19 cellular contexts compared by ENCODE assay signal in the genomic region with DNA sequence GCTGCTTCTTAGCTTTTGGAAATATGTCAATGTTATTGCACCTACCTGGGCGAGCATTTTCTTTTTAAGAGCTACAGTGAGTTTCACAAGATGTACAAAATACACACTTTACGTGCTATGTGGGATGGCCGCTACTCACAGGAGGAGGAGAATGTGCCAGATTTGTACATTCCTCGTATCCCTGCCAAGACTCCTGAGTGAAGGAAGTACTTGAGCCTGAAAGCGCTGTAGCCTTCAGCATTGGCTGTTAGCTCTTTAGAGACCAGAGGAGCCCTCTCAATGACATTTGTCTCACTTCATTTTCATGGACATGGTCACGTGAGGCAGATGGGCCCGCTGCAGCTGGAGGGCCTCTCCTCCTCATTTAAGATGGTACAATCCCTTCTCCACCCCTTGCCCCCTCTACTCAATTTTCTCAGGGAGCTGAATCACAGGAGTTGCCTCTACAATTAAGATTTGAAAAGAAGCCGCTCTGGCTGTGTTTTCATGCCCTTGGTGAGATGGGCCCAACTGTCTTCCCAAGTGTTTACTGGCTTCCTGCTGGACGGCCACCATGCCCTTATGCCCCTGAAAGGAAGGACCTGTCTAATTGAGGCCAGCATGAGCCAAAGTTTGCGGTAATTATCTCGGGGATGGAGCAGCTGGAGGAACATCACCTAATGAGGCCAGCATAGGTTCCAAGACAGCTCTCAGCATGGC.
DNase-seq lines count a peak whose midpoint lies in the region; ATAC-seq and TF ChIP-seq lines count a peak whose summit lies in the region.
"Had no signal": no experiment of that assay in that cellular context is flagged by ENCODE, and none has a peak within 500 bp of the region (broad histone marks: within the 10 kb centered on the region; RNA-seq: fewer than 3 reads in every experiment).

No MANE protein-coding gene starts in this region.

- H3K9me3 ChIP-seq in esophagus muscularis mucosa (no peaks in the 10 kb centered on the region), WERI-Rb-1 (ENCODE audit: severe bottlenecking) (no peaks in the 10 kb centered on the region)
- H3K9me3 ChIP-seq: A549 had no signal

- no peaks in the 10 kb centered on the region for H3K9me3 Mint-ChIP-seq in activated T-cell treated with anti-CD3 and anti-CD28 coated beads, Interleukin-2, amount 50 U/mL, for 72 hours
- H3K9me3 Mint-ChIP-seq: activated T-helper 1 cell treated with anti-CD3 and anti-CD28 coated beads, Interleukin-12 subunit alpha, Interleukin-12 subunit beta, Interleukin-2, Interleukin-4 antibody, amounts not matched to agents 30 ng/mL and 10 ng/mL and 1 ng/mL, durations not matched to agents 14 hours and 24 hours and 36 hours; mesothelial cell of epicardium; type B pancreatic cell had no signal

- peaks cover 15 to 31% (median 29%) of the 10 kb centered on the region in 4 donors for H3K4me1 ChIP-seq in esophagus muscularis mucosa
- H3K4me1 ChIP-seq: A549 had no signal

- no peak for TF ChIP-seq EP300 in esophagus muscularis mucosa (IDR thresholded peaks at IDR 0.05)

- H3K27ac ChIP-seq in esophagus muscularis mucosa (replicated peaks in 1 of 4) (peak overlapping the region; percentile 21 to 69 (median 44)), WERI-Rb-1 (no peak overlapping the region)
- H3K27ac ChIP-seq: A549 had no signal

- DNase-seq in NCI-H1436 (lab: John Stamatoyannopoulos, UW) (peak; percentile 11), NCI-H1436 treated with DMSO at 0.1 percent for 48 hours (lab: John Stamatoyannopoulos, UW) (no peak), NCI-H446 treated with DMSO at 0.1 percent for 48 hours (lab: John Stamatoyannopoulos, UW) (peak; percentile 29), esophagus muscularis mucosa (ENCODE audit: extremely low spot score) (peak; percentile 57), putamen (ENCODE audit: low spot score) (peak; percentile 49), WERI-Rb-1 (no peak), SKM-1 (lab: John Stamatoyannopoulos, UW; ENCODE audit: unreplicated experiment) (no peak)
- DNase-seq in activated T-cell treated with anti-CD3 and anti-CD28 coated beads, Interleukin-2, amount 50 U/mL, for 72 hours = no peak
- DNase-seq: activated CD4-positive, alpha-beta T cell treated with anti-CD3 and anti-CD28 coated beads, Interleukin-2, amount 50 U/mL, for 4 hours; cortex of kidney; Karpas-422; OCI-M1 had no signal

- H3K27me3 Mint-ChIP-seq in activated T-cell treated with anti-CD3 and anti-CD28 coated beads, Interleukin-2, amount 50 U/mL, for 72 hours (ENCODE audit: low read depth) = peaks cover 9% of the 10 kb centered on the region
- H3K27me3 Mint-ChIP-seq: type B pancreatic cell had no signal

- no peak for TF ChIP-seq POLR2A in esophagus muscularis mucosa (IDR thresholded peaks at IDR 0.05; ENCODE audit: low read depth)

- no peak for ATAC-seq in activated T-cell treated with anti-CD3 and anti-CD28 coated beads, Interleukin-2, amount 50 U/mL, for 72 hours (replicated peaks in 1 of 2)
- ATAC-seq: A549; stimulated activated effector memory CD8-positive, alpha-beta T cell treated with anti-CD3 and anti-CD28 coated beads, Interleukin-12 subunit alpha, Interleukin-12 subunit beta, amount 100 ng/mL, for 72 hours had no signal

- H3K4me1 Mint-ChIP-seq in activated T-cell treated with anti-CD3 and anti-CD28 coated beads, Interleukin-2, amount 50 U/mL, for 72 hours (ENCODE audit: low read depth) = no peaks in the 10 kb centered on the region
- H3K4me1 Mint-ChIP-seq: CD14-positive monocyte; mesothelial cell of epicardium; stimulated activated effector memory CD8-positive, alpha-beta T cell treated with anti-CD3 and anti-CD28 coated beads, Interleukin-12 subunit alpha, Interleukin-12 subunit beta, amount 100 ng/mL, for 72 hours had no signal

- H3K4me3 ChIP-seq in esophagus muscularis mucosa (no peak overlapping the region), WERI-Rb-1 (ENCODE audit: low read depth, low read length) (no peak overlapping the region)
- H3K4me3 ChIP-seq: A549, smooth muscle cell had no signal

- 50% methylated on average over 11 of the region's 11 CpGs for WGBS in esophagus muscularis mucosa

- H3K27ac Mint-ChIP-seq in activated T-cell treated with anti-CD3 and anti-CD28 coated beads, Interleukin-2, amount 50 U/mL, for 72 hours = no peak overlapping the region
- H3K27ac Mint-ChIP-seq: activated T-helper 1 cell treated with anti-CD3 and anti-CD28 coated beads, Interleukin-12 subunit alpha, Interleukin-12 subunit beta, Interleukin-2, Interleukin-4 antibody, amounts not matched to agents 30 ng/mL and 10 ng/mL and 1 ng/mL, durations not matched to agents 14 hours and 24 hours and 36 hours; CD14-positive monocyte; mesothelial cell of epicardium; stimulated activated effector memory CD8-positive, alpha-beta T cell treated with anti-CD3 and anti-CD28 coated beads, Interleukin-12 subunit alpha, Interleukin-12 subunit beta, amount 100 ng/mL, for 72 hours; type B pancreatic cell had no signal

- intact Hi-C loops in esophagus muscularis mucosa (cut with DNase I) = loop anchor here (5.0 kb wide), 1 partner anchor 380 kb away; no protein-coding TSS in a partner anchor

- H3K27me3 ChIP-seq in esophagus muscularis mucosa (no peaks in the 10 kb centered on the region), WERI-Rb-1 (ENCODE audit: insufficient read depth, low read depth, severe bottlenecking) (peaks cover 46% of the 10 kb centered on the region)

- H3K36me3 Mint-ChIP-seq in activated T-cell treated with anti-CD3 and anti-CD28 coated beads, Interleukin-2, amount 50 U/mL, for 72 hours (ENCODE audit: insufficient read depth in 2 of 2) = no peaks in the 10 kb centered on the region
- H3K36me3 Mint-ChIP-seq: CD14-positive monocyte; mesothelial cell of epicardium; stimulated activated effector memory CD8-positive, alpha-beta T cell treated with anti-CD3 and anti-CD28 coated beads, Interleukin-12 subunit alpha, Interleukin-12 subunit beta, amount 100 ng/mL, for 72 hours; type B pancreatic cell had no signal

- TF ChIP-seq CTCF in esophagus muscularis mucosa (IDR thresholded peaks at IDR 0.05) = no peak
- TF ChIP-seq CTCF in WERI-Rb-1 (IDR thresholded peaks at IDR 0.05; ENCODE audit: low read depth, low read length) = no peak

- no peaks in the 10 kb centered on the region for H3K36me3 ChIP-seq in esophagus muscularis mucosa
- H3K36me3 ChIP-seq in WERI-Rb-1 = no peaks in the 10 kb centered on the region

- no peak overlapping the region for H3K4me3 Mint-ChIP-seq in activated T-cell treated with anti-CD3 and anti-CD28 coated beads, Interleukin-2, amount 50 U/mL, for 72 hours
- H3K4me3 Mint-ChIP-seq: activated T-helper 1 cell treated with anti-CD3 and anti-CD28 coated beads, Interleukin-12 subunit alpha, Interleukin-12 subunit beta, Interleukin-2, Interleukin-4 antibody, amounts not matched to agents 30 ng/mL and 10 ng/mL and 1 ng/mL, durations not matched to agents 14 hours and 24 hours and 36 hours; CD14-positive monocyte; mesothelial cell of epicardium; stimulated activated effector memory CD8-positive, alpha-beta T cell treated with anti-CD3 and anti-CD28 coated beads, Interleukin-12 subunit alpha, Interleukin-12 subunit beta, amount 100 ng/mL, for 72 hours; type B pancreatic cell had no signal

Comparison
In these comparisons a context has a peak if more than half of its experiments do, and no peak if none do; other contexts are left out.
1. DNase-seq: peak in NCI-H1436 (single experiment), NCI-H446 treated with DMSO at 0.1 percent for 48 hours (single experiment), esophagus muscularis mucosa (single experiment) and putamen (single experiment); none in NCI-H1436 treated with DMSO at 0.1 percent for 48 hours (single experiment), WERI-Rb-1 (single experiment), activated T-cell treated with anti-CD3 and anti-CD28 coated beads, Interleukin-2, amount 50 U/mL, for 72 hours (0 of 2) and SKM-1 (single experiment).